Comparison of ENCODE assay signal across 13 cellular contexts in genomic region chr3:59970384-59970783, GRCh38.
"Had no signal": no experiment of that assay in that cellular context is flagged by ENCODE, and none has a peak within 500 bp of the region (broad histone marks: within the 10 kb centered on the region; RNA-seq: fewer than 3 reads in every experiment).

No MANE protein-coding gene starts in this region.

- DNase-seq: effector memory CD4-positive, alpha-beta T cell; gastrocnemius medialis; immature natural killer cell; mammary epithelial cell; naive thymus-derived CD4-positive, alpha-beta T cell; posterior cingulate gyrus; right lobe of liver; stimulated activated CD4-positive, alpha-beta T cell treated with anti-CD3 and anti-CD28 coated beads, Interleukin-4, amount 100 ng/mL, for 1 hour; stimulated activated CD8-positive, alpha-beta memory T cell treated with anti-CD3 and anti-CD28 coated beads, Interleukin-4, amount 100 ng/mL, for 48 hours; stimulated activated naive CD8-positive, alpha-beta T cell treated with anti-CD3 and anti-CD28 coated beads, Interleukin-15, Interleukin-2, amounts not matched to agents 100 U/mL and 50 U/mL, for 24 hours; thyroid gland had no signal

- ATAC-seq: esophagus mucosa; gastrocnemius medialis; naive thymus-derived CD4-positive, alpha-beta T cell; right lobe of liver; stimulated activated effector memory CD8-positive, alpha-beta T cell treated with anti-CD3 and anti-CD28 coated beads, Interleukin-12 subunit alpha, Interleukin-12 subunit beta, amount 100 ng/mL, for 72 hours; stimulated activated naive CD8-positive, alpha-beta T cell treated with anti-CD3 and anti-CD28 coated beads, Interleukin-15, Interleukin-2, amounts not matched to agents 100 U/mL and 50 U/mL, for 24 hours had no signal
